11 cellular contexts compared by ENCODE assay signal in genomic region chr22:20423636-20424511, GRCh38. TPM values are rescaled to one million over a fixed set of nuclear protein-coding genes. Genes with fewer than 3 reads are reported as not detected.
A peak's percentile ranks its signal among the peaks of the same experiment; 100 is the strongest.
DNase-seq lines count a peak whose midpoint lies in the region; ATAC-seq and TF ChIP-seq lines count a peak whose summit lies in the region.
"Had no signal": no experiment of that assay in that cellular context is flagged by ENCODE, and none has a peak within 500 bp of the region (broad histone marks: within the 10 kb centered on the region; RNA-seq: fewer than 3 reads in every experiment).

No MANE protein-coding gene starts in this region.

- TF ChIP-seq CTCF in chondrocyte (IDR thresholded peaks at IDR 0.05) (no peak), left lung (IDR thresholded peaks at IDR 0.05) (no peak), CD14-positive monocyte (IDR thresholded peaks at IDR 0.05) (no peak)

- H3K9me3 Mint-ChIP-seq in chondrocyte (ENCODE audit: low read depth) (no peaks in the 10 kb centered on the region), CD14-positive monocyte (peaks cover 0 to 8% (median 2%) of the 10 kb centered on the region in 7 donors)
- no peaks in the 10 kb centered on the region for H3K9me3 Mint-ChIP-seq in stimulated activated effector memory CD8-positive, alpha-beta T cell treated with anti-CD3 and anti-CD28 coated beads, Interleukin-12 subunit alpha, Interleukin-12 subunit beta, amount 100 ng/mL, for 72 hours
- H3K9me3 Mint-ChIP-seq: activated naive CD4-positive, alpha-beta T cell treated with anti-CD3 and anti-CD28 coated beads, Interleukin-2, amount 50 U/mL, for 72 hours had no signal

- intact Hi-C loops in left lung (cut with DNase I) (loop anchor here in 1 of 2 donors (10.0 kb wide), 1 partner anchor 71 kb away; the partner anchor contains the start of gene KLHL22), CD14-positive monocyte (cut with micrococcal nuclease) (loop anchor here in 1 of 2 donors (5.0 kb wide), 1 partner anchor 73 kb away; the partner anchor contains the start of gene KLHL22)

- H3K27me3 ChIP-seq in H7 (ENCODE audit: control insufficient read depth, insufficient read depth, low read length) (no peaks in the 10 kb centered on the region; the same call in 1 of the 2 replicates), left lung (peaks cover 6 to 56% of the 10 kb centered on the region in 2 donors)

- H3K27me3 Mint-ChIP-seq in chondrocyte (ENCODE audit: low read depth) (no peaks in the 10 kb centered on the region), CD14-positive monocyte (ENCODE audit: low read depth in 3 of 3) (peaks cover 30 to 51% (median 46%) of the 10 kb centered on the region in 3 donors)

- H3K9me3 ChIP-seq in left lung, result no peaks in the 10 kb centered on the region
- H3K9me3 ChIP-seq: prostate gland had no signal

- H3K27ac ChIP-seq in left lung, result no peak overlapping the region
- H3K27ac ChIP-seq: prostate gland had no signal

- peaks cover 15% of the 10 kb centered on the region for H3K36me3 Mint-ChIP-seq in chondrocyte (ENCODE audit: low read depth)
- H3K36me3 Mint-ChIP-seq in stimulated activated effector memory CD8-positive, alpha-beta T cell treated with anti-CD3 and anti-CD28 coated beads, Interleukin-12 subunit alpha, Interleukin-12 subunit beta, amount 100 ng/mL, for 72 hours, result peaks cover 5% of the 10 kb centered on the region
- H3K36me3 Mint-ChIP-seq in CD14-positive monocyte, result peaks cover 2 to 12% of the 10 kb centered on the region in 2 donors
- H3K36me3 Mint-ChIP-seq: activated naive CD4-positive, alpha-beta T cell treated with anti-CD3 and anti-CD28 coated beads, Interleukin-2, amount 50 U/mL, for 72 hours had no signal

- H3K4me1 Mint-ChIP-seq in chondrocyte (ENCODE audit: low read depth) (peaks cover 17% of the 10 kb centered on the region), CD14-positive monocyte (peaks cover 9% of the 10 kb centered on the region)
- H3K4me1 Mint-ChIP-seq in stimulated activated effector memory CD8-positive, alpha-beta T cell treated with anti-CD3 and anti-CD28 coated beads, Interleukin-12 subunit alpha, Interleukin-12 subunit beta, amount 100 ng/mL, for 72 hours, result peaks cover 7% of the 10 kb centered on the region

- DNase-seq in H7, result peak; percentile 82
- peak; percentile 91 for DNase-seq in chondrocyte (ENCODE audit: low spot score)
- peak; percentile 32 to 67 for DNase-seq in left lung
- DNase-seq in stimulated activated effector memory CD8-positive, alpha-beta T cell treated with anti-CD3 and anti-CD28 coated beads, Interleukin-12 subunit alpha, Interleukin-12 subunit beta, amount 100 ng/mL, for 72 hours (ENCODE audit: low spot score in 2 of 2), result no peak
- DNase-seq in SKM-1 (lab: John Stamatoyannopoulos, UW; ENCODE audit: unreplicated experiment), result no peak
- no peak for DNase-seq in NAMALWA (ENCODE audit: low spot score)
- DNase-seq in activated T-cell treated with anti-CD3 and anti-CD28 coated beads, Interleukin-2, amount 50 U/mL, for 1 hour, result no peak
- no peak for DNase-seq in CD14-positive monocyte (ENCODE audit: low spot score)
- DNase-seq: activated CD4-positive, alpha-beta T cell treated with anti-CD3 and anti-CD28 coated beads for 36 hours had no signal

- no peak for ATAC-seq in left lung
- ATAC-seq in stimulated activated effector memory CD8-positive, alpha-beta T cell treated with anti-CD3 and anti-CD28 coated beads, Interleukin-12 subunit alpha, Interleukin-12 subunit beta, amount 100 ng/mL, for 72 hours, result no peak
- ATAC-seq: activated CD4-positive, alpha-beta T cell treated with anti-CD3 and anti-CD28 coated beads for 36 hours; activated naive CD4-positive, alpha-beta T cell treated with anti-CD3 and anti-CD28 coated beads, Interleukin-2, amount 50 U/mL, for 72 hours had no signal

- H3K4me1 ChIP-seq in left lung, result peaks cover 3 to 19% of the 10 kb centered on the region in 2 donors
- H3K4me1 ChIP-seq: prostate gland had no signal

- no peak overlapping the region for H3K4me3 ChIP-seq in H7 (ENCODE audit: insufficient read depth, low read depth, low read length)
- H3K4me3 ChIP-seq in left lung, result no peak overlapping the region
- H3K4me3 ChIP-seq: prostate gland had no signal

- H3K36me3 ChIP-seq in H7 (replicated peaks; ENCODE audit: control insufficient read depth, insufficient read depth, low read length), result peaks cover 6% of the 10 kb centered on the region
- H3K36me3 ChIP-seq in left lung, result peaks cover 0 to 10% of the 10 kb centered on the region in 2 donors
- H3K36me3 ChIP-seq: prostate gland had no signal

- peak overlapping the region; percentile 83 for H3K27ac Mint-ChIP-seq in chondrocyte (ENCODE audit: unreplicated experiment)
- peak overlapping the region; percentile 54 for H3K27ac Mint-ChIP-seq in stimulated activated effector memory CD8-positive, alpha-beta T cell treated with anti-CD3 and anti-CD28 coated beads, Interleukin-12 subunit alpha, Interleukin-12 subunit beta, amount 100 ng/mL, for 72 hours
- peak overlapping the region in 1 of 7 donors; percentile 32 for H3K27ac Mint-ChIP-seq in CD14-positive monocyte
- H3K27ac Mint-ChIP-seq: activated CD4-positive, alpha-beta T cell treated with anti-CD3 and anti-CD28 coated beads for 36 hours; activated naive CD4-positive, alpha-beta T cell treated with anti-CD3 and anti-CD28 coated beads, Interleukin-2, amount 50 U/mL, for 72 hours had no signal

- H3K4me3 Mint-ChIP-seq in chondrocyte (ENCODE audit: unreplicated experiment), result no peak overlapping the region
- H3K4me3 Mint-ChIP-seq in stimulated activated effector memory CD8-positive, alpha-beta T cell treated with anti-CD3 and anti-CD28 coated beads, Interleukin-12 subunit alpha, Interleukin-12 subunit beta, amount 100 ng/mL, for 72 hours, result peak overlapping the region; percentile 55
- peak overlapping the region in 1 of 2 donors; percentile 68 for H3K4me3 Mint-ChIP-seq in CD14-positive monocyte
- H3K4me3 Mint-ChIP-seq: activated CD4-positive, alpha-beta T cell treated with anti-CD3 and anti-CD28 coated beads for 36 hours had no signal

RNA-seq across cellular contexts. Expression of gene SCARF2, which starts 13.8 kb away (rescaled TPM):
- 11.5 and 15.0 TPM in 2 replicates for total RNA-seq in H7 (2014; rRNA removed; shearing (Covaris generic))
- total RNA-seq in chondrocyte (56.5 to 88.8 TPM (median 86.5 TPM) in 3 replicates), left lung (10 to 100 TPM; 22.9 to 24.1 TPM)
- under 1 TPM in 1 of 2 donors, not detected in 1; 0.12 TPM for polyA plus RNA-seq in CD14-positive monocyte

RNA-seq across cellular contexts. Expression of gene ZNF74, which starts 29.9 kb away (rescaled TPM):
- 67.5 and 69.6 TPM in 2 replicates for total RNA-seq in H7 (2014; rRNA removed; shearing (Covaris generic))
- 12.7 to 15.7 TPM (median 13.6 TPM) in 3 replicates for total RNA-seq in chondrocyte
- 10 to 100 TPM; 11.0 to 13.5 TPM for total RNA-seq in left lung
- polyA plus RNA-seq in CD14-positive monocyte, result 1 to 10 TPM; 1.9 TPM

Comparison
In these comparisons a context has a peak if more than half of its experiments do, and no peak if none do; other contexts are left out.
1. DNase-seq: peak in H7 (single experiment), chondrocyte (single experiment) and left lung (2 of 2); none in stimulated activated effector memory CD8-positive, alpha-beta T cell treated with anti-CD3 and anti-CD28 coated beads, Interleukin-12 subunit alpha, Interleukin-12 subunit beta, amount 100 ng/mL, for 72 hours (0 of 2), SKM-1 (single experiment), NAMALWA (single experiment), activated T-cell treated with anti-CD3 and anti-CD28 coated beads, Interleukin-2, amount 50 U/mL, for 1 hour (single experiment) and CD14-positive monocyte (single experiment).